8 cellular contexts compared by ENCODE assay signal in the genomic region with DNA sequence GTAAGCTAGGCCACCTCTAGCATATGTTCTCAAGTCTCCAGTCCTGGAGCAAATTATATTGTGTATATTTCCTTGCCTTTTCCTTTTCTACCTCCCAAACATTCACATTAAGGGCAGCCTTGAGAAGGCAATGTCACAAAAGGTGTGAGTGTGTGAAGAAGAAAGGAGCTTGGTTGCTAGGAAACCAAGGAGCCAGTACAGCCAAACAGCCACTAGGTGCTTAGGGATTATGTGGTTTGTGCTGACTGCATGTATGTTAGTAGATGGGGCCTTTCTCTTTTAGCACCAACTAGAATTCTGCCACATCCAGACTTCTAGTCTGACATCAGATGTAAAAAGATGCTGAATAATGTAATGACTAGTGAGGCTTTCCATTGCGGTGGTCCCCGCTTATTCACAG.
A peak's percentile ranks its signal among the peaks of the same experiment; 100 is the strongest.
DNase-seq lines count a peak whose midpoint lies in the region; ATAC-seq lines count a peak whose summit lies in the region.
"Had no signal": no experiment of that assay in that cellular context is flagged by ENCODE, and none has a peak within 500 bp of the region (broad histone marks: within the 10 kb centered on the region; RNA-seq: fewer than 3 reads in every experiment).

No MANE protein-coding gene starts in this region.

- H2BK15ac ChIP-seq in neuronal stem cell (ENCODE audit: low read length): no peak overlapping the region

- H3K23ac ChIP-seq in neuronal stem cell (ENCODE audit: low read depth, low read length, poor library complexity): no peak overlapping the region

- no peak overlapping the region for H2BK5ac ChIP-seq in neuronal stem cell (ENCODE audit: low read length)

- no peak overlapping the region for H3K9ac ChIP-seq in neuronal stem cell (ENCODE audit: low read depth, low read length, poor library complexity)

- no peak overlapping the region for H4K91ac ChIP-seq in neuronal stem cell (ENCODE audit: low read depth, low read length, poor library complexity)

- no peak overlapping the region for H2BK12ac ChIP-seq in neuronal stem cell (ENCODE audit: low read length)

- peak; percentile 17 for DNase-seq in MV-4-11 (lab: John Stamatoyannopoulos, UW)
- peak; percentile 5 for DNase-seq in dermis blood vessel endothelial cell
- DNase-seq in neuronal stem cell (ENCODE audit: low spot score): peak; percentile 43
- DNase-seq in NCI-H345 treated with DMSO at 0.1 percent for 48 hours (lab: John Stamatoyannopoulos, UW; ENCODE audit: unreplicated experiment): no peak
- DNase-seq: aorta had no signal

- no peak overlapping the region for H3K14ac ChIP-seq in neuronal stem cell (ENCODE audit: low read length)

- peaks cover 0 to 2% of the 10 kb centered on the region in 2 donors for H3K4me1 ChIP-seq in neuronal stem cell (ENCODE audit: control insufficient read depth in 2 of 2, insufficient read depth in 1 of 2, low read depth in 1 of 2, low read length in 2 of 2)

- H2AK5ac ChIP-seq in neuronal stem cell (ENCODE audit: low read depth, low read length): no peak overlapping the region

- H3K9me3 ChIP-seq in neuronal stem cell (replicated peaks in 1 of 2; ENCODE audit: control insufficient read depth in 2 of 2, insufficient read depth in 1 of 2, low read depth in 1 of 2, low read length in 2 of 2): peaks cover 0 to 5% of the 10 kb centered on the region in 2 donors

- no peak overlapping the region for H3K4me3 ChIP-seq in neuronal stem cell (ENCODE audit: low read length in 2 of 2)

- H3K4ac ChIP-seq in neuronal stem cell (ENCODE audit: low read length): no peak overlapping the region

- no peak overlapping the region for H2BK120ac ChIP-seq in neuronal stem cell (ENCODE audit: low read depth, low read length)

- no peaks in the 10 kb centered on the region for H3K27me3 ChIP-seq in neuronal stem cell (ENCODE audit: control insufficient read depth in 3 of 3, insufficient read depth in 3 of 3, low read depth in 1 of 3, low read length in 3 of 3)

- no CpG with 5 or more reads among the region's 2 CpGs for WGBS in neuronal stem cell (ENCODE audit: extremely low coverage in 2 of 2, insufficient read length in 2 of 2, insufficient replicate concordance in 1 of 2), 2 donors

- H3K27ac ChIP-seq in neuronal stem cell (replicated peaks; ENCODE audit: low read length): no peak overlapping the region

- H3K18ac ChIP-seq in neuronal stem cell (ENCODE audit: low read length): no peak overlapping the region

- H3K4me2 ChIP-seq in neuronal stem cell (ENCODE audit: insufficient read depth, low read length, poor library complexity, severe bottlenecking): no peak overlapping the region

- ATAC-seq in GM18519 (IDR thresholded peaks at IDR 0.05; ENCODE audit: low FRiP score, unreplicated experiment) (peak; percentile 47), GM18907 (IDR thresholded peaks at IDR 0.05; ENCODE audit: unreplicated experiment) (no peak), HG02642 (IDR thresholded peaks at IDR 0.05; ENCODE audit: poor library complexity, unreplicated experiment) (no peak)

- H2AFZ ChIP-seq in neuronal stem cell (ENCODE audit: low read length): no peak overlapping the region

- H4K8ac ChIP-seq in neuronal stem cell (ENCODE audit: low read depth, low read length): no peak overlapping the region

- no peaks in the 10 kb centered on the region for H3K79me1 ChIP-seq in neuronal stem cell (ENCODE audit: low read depth, low read length)

- H3K36me3 ChIP-seq in neuronal stem cell (replicated peaks in 1 of 2; ENCODE audit: control insufficient read depth in 2 of 2, insufficient read depth in 2 of 2, low read length in 2 of 2): no peaks in the 10 kb centered on the region
